ENCODE assay signal across 8 cellular contexts in the genomic region with DNA sequence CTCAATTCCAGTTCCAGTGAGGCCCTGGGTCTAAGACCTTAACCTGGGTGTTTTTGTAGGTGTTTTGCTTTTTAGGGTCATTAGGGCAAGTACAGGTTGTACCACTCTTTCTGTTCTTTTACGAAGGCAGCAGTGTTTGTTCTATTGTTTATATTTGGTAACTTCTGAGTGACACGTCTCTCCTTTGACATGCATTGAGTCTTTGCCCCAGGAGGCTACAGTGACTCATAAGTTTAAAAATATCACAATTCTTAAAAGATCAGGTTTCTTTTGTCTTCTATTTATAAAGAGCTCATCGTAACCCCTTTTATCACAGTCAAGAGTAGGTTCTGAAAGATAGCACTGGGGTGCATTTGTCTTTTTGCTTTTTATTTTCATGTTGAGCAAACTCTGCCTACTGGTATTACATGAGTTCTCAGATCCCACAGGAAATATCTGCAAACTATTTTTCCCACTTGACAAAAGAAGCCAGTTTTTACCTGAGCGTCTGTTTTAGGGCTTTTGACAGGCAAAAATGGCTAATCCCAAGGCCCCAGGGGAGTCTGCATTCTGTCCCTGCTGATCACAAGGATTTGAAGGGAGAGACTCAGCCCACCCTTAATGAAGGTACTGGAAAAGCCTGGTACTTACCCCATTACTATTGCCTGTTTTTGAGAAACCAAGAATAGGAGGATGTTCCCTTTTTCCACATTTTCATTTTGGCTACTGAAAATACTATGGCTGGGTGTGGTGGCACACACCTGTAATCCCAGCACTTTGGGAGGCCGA. TPM values are rescaled to one million over a fixed set of nuclear protein-coding genes. Genes with fewer than 3 reads are reported as not detected.
A peak's percentile ranks its signal among the peaks of the same experiment; 100 is the strongest.
DNase-seq lines count a peak whose midpoint lies in the region; ATAC-seq and TF ChIP-seq lines count a peak whose summit lies in the region.

No MANE protein-coding gene starts in this region.

- DNase-seq in Panc1 (ENCODE audit: low read depth, low spot score) (no peak), iris pigment epithelial cell (ENCODE audit: low read depth) (peak; percentile 81), foreskin melanocyte (no peak), T1000 (lab: John Stamatoyannopoulos, UW) (no peak), COLO668 (lab: John Stamatoyannopoulos, UW; ENCODE audit: unreplicated experiment) (no peak), 8988T (no peak)

- intact Hi-C loops in Panc1 (cut with micrococcal nuclease; ENCODE audit: unreplicated experiment), result no loop called here

- H3K4me1 ChIP-seq in Panc1 (ENCODE audit: control insufficient read depth, insufficient read depth, low read length), result peaks cover 6% of the 10 kb centered on the region; the same call in 1 of the 2 replicates

- H3K9me3 ChIP-seq in Panc1 (ENCODE audit: control insufficient read depth, insufficient read depth, low read depth, low read length), result no peaks in the 10 kb centered on the region

- POLR2A ChIA-PET in Panc1 (lab: Charles Lee), result no interaction called here

- no peaks in the 10 kb centered on the region for H3K36me3 ChIP-seq in Panc1 (ENCODE audit: control insufficient read depth, insufficient read depth, low read length)

- TF ChIP-seq CTCF in Panc1 (IDR thresholded peaks at IDR 0.05), result no peak

- TSS peak; percentile 26 for BruUV-seq in Panc1 (replicated peaks; lab: Mats Ljungman, UMichigan)

- CTCF ChIA-PET in Panc1 (lab: Charles Lee), result no interaction called here

- ATAC-seq in GM18861 (IDR thresholded peaks at IDR 0.05; ENCODE audit: unreplicated experiment) (peak; percentile 90), HG02642 (IDR thresholded peaks at IDR 0.05; ENCODE audit: poor library complexity, unreplicated experiment) (peak; percentile 77), Panc1 (peak; percentile 61; the same call in 1 of the 2 replicates)

- no peak overlapping the region for H3K4me3 ChIP-seq in Panc1 (ENCODE audit: low read depth in 2 of 2, low read length in 2 of 2)

- no peak overlapping the region for H3K27ac ChIP-seq in Panc1 (ENCODE audit: low read length)

- no peaks in the 10 kb centered on the region for H3K27me3 ChIP-seq in Panc1 (ENCODE audit: control insufficient read depth, insufficient read depth, low read length)

- in situ Hi-C loops in Panc1 (cut with HindIII; ENCODE audit: low pct_unique_long_range_greater_than_20kb, low sequenced_read_pairs), result no loop called here

RNA-seq across cellular contexts. Expression of a gene that starts 7.9 kb away (rescaled TPM):
- total RNA-seq in Panc1 (2021; ENCODE audit: unreplicated experiment), result 6.1 TPM
- 3.2 TPM for polyA plus RNA-seq in Panc1 (2012; ENCODE audit: insufficient read length)

RNA-seq across cellular contexts. Expression of a gene that starts 21.5 kb away (rescaled TPM):
- total RNA-seq in Panc1 (2021; ENCODE audit: unreplicated experiment), result 58.5 TPM
- 41.0 TPM for polyA plus RNA-seq in Panc1 (2012; ENCODE audit: insufficient read length)

RNA-seq across cellular contexts. Expression of a gene that starts 49.6 kb away (rescaled TPM):
- 53.9 TPM for total RNA-seq in Panc1 (2021; ENCODE audit: unreplicated experiment)
- polyA plus RNA-seq in Panc1 (2012; ENCODE audit: insufficient read length), result 37.0 TPM

RNA-seq across cellular contexts. Expression of a gene that starts 49.8 kb away (rescaled TPM):
- total RNA-seq in Panc1 (2021; ENCODE audit: unreplicated experiment), result 20.8 TPM
- polyA plus RNA-seq in Panc1 (2012; ENCODE audit: insufficient read length), result 16.3 TPM
